23 cellular contexts compared by ENCODE assay signal in genomic region chrX:126339926-126340325, GRCh38.
"Had no signal": no experiment of that assay in that cellular context is flagged by ENCODE, and none has a peak within 500 bp of the region (broad histone marks: within the 10 kb centered on the region; RNA-seq: fewer than 3 reads in every experiment).

No MANE protein-coding gene starts in this region.

- H3K27ac ChIP-seq: pancreas, prostate gland, skin epidermis, thoracic aorta, uterus, VCaP had no signal

- H3K36me3 ChIP-seq: pancreas, prostate gland, thoracic aorta, uterus had no signal

- H3K4me3 ChIP-seq: pancreas, prostate gland, skin epidermis, thoracic aorta, uterus had no signal

- DNase-seq: activated CD4-positive, alpha-beta T cell treated with anti-CD3 and anti-CD28 coated beads for 4 hours; activated CD4-positive, alpha-beta T cell treated with anti-CD3 and anti-CD28 coated beads, Interleukin-2, amount 50 U/mL, for 4 hours; activated effector memory CD4-positive, alpha-beta T cell treated with anti-CD3 and anti-CD28 coated beads, Interleukin-2, amount 50 U/mL, for 16 hours; activated naive CD4-positive, alpha-beta T cell treated with anti-CD3 and anti-CD28 coated beads, Interleukin-2, amount 50 U/mL, for 16 hours; amygdala; endodermal cell; foreskin fibroblast; head of caudate nucleus; hippocampal formation; left colon; naive B cell; pancreas; retina; stimulated activated CD4-positive, alpha-beta T cell treated with anti-CD3 and anti-CD28 coated beads, Interleukin-12 subunit alpha, Interleukin-12 subunit beta, amount 100 ng/mL, for 4 hours; stimulated activated CD4-positive, alpha-beta T cell treated with anti-CD3 and anti-CD28 coated beads, Interleukin-4, amount 100 ng/mL, for 24 hours; uterus had no signal

- H3K4me1 ChIP-seq: pancreas, prostate gland, uterus had no signal

- ATAC-seq: esophagus mucosa; left colon; pancreas; sciatic nerve; stimulated activated effector memory CD8-positive, alpha-beta T cell treated with anti-CD3 and anti-CD28 coated beads, Interleukin-12 subunit alpha, Interleukin-12 subunit beta, amount 100 ng/mL, for 72 hours had no signal

- H3K9me3 ChIP-seq: pancreas, prostate gland, thoracic aorta, uterus had no signal

- H3K27me3 ChIP-seq: uterus had no signal
